In genomic region chr1:54047384-54048315, GRCh38 we compare ENCODE assay signal across 13 cellular contexts. TPM values are rescaled to one million over a fixed set of nuclear protein-coding genes. Genes with fewer than 3 reads are reported as not detected.
DNase-seq lines count a peak whose midpoint lies in the region; ATAC-seq and TF ChIP-seq lines count a peak whose summit lies in the region.
"Had no signal": no experiment of that assay in that cellular context is flagged by ENCODE, and none has a peak within 500 bp of the region (broad histone marks: within the 10 kb centered on the region; RNA-seq: fewer than 3 reads in every experiment).

No MANE protein-coding gene starts in this region.

- TF ChIP-seq CTCF in PC-9 (conservative IDR thresholded peaks at IDR 0.05) (no peak), type B pancreatic cell (conservative IDR thresholded peaks at IDR 0.05) (no peak), tibial nerve (IDR thresholded peaks at IDR 0.05) (no peak)

- H3K27me3 ChIP-seq in PC-9 (ENCODE audit: insufficient read depth, low read depth) (no peaks in the 10 kb centered on the region), tibial nerve (no peaks in the 10 kb centered on the region)
- H3K27me3 ChIP-seq: left lung, stomach had no signal

- intact Hi-C loops in PC-9 (cut with micrococcal nuclease; ENCODE audit: unreplicated experiment), result no loop called here

- H3K27ac Mint-ChIP-seq in stimulated activated naive CD8-positive, alpha-beta T cell treated with anti-CD3 and anti-CD28 coated beads, Interleukin-15, Interleukin-2, amounts not matched to agents 100 ng/mL and 50 ng/mL, for 24 hours, result peak overlapping the region; percentile 24
- H3K27ac Mint-ChIP-seq in stimulated activated naive CD8-positive, alpha-beta T cell treated with anti-CD3 and anti-CD28 coated beads, Interleukin-15, amount 100 ng/mL, for 72 hours, result peak overlapping the region in 1 of 2 donors; percentile 57
- H3K27ac Mint-ChIP-seq in type B pancreatic cell, result peak overlapping the region; percentile 50
- H3K27ac Mint-ChIP-seq: activated T-helper 2 cell treated with anti-CD3 and anti-CD28 coated beads, Interferon-gamma antibody, Interleukin-2, Interleukin-4, amounts not matched to agents 10 μg/mL and 5 μg/mL and 100 μg/mL, durations not matched to agents 14 hours and 24 hours and 36 hours had no signal

- 0 out of 2 replicates have a peak, but pooled peaks cover 6% of the 10 kb centered on the region for H3F3A ChIP-seq in PC-9 (ENCODE audit: insufficient read depth, low read depth)

- H3K79me2 ChIP-seq in PC-9 (ENCODE audit: low read depth), result peaks cover 56% of the 10 kb centered on the region

- no TSS peak for BruUV-seq in PC-9 (replicated peaks; lab: Mats Ljungman, UMichigan)

- TF ChIP-seq POLR2A in tibial nerve (IDR thresholded peaks at IDR 0.05), result no peak

- H2AFZ ChIP-seq in PC-9, result no peak overlapping the region

- CTCF ChIA-PET in PC-9 (lab: Charles Lee), result no interaction called here

- no peak overlapping the region for H3K4me3 ChIP-seq in PC-9
- H3K4me3 ChIP-seq in tibial nerve, result no peak overlapping the region
- H3K4me3 ChIP-seq: left lung, stomach had no signal

- no peak for ATAC-seq in stimulated activated naive CD8-positive, alpha-beta T cell treated with anti-CD3 and anti-CD28 coated beads, Interleukin-15, amount 100 ng/mL, for 72 hours
- ATAC-seq in GM18861 (IDR thresholded peaks at IDR 0.05; ENCODE audit: unreplicated experiment) (no peak), HG03469 (IDR thresholded peaks at IDR 0.05; ENCODE audit: unreplicated experiment) (no peak)
- ATAC-seq: left lung had no signal

- H3K4me1 ChIP-seq in PC-9 (replicated peaks; ENCODE audit: insufficient read depth) (peaks cover 20% of the 10 kb centered on the region), tibial nerve (peaks cover 0 to 75% (median 28%) of the 10 kb centered on the region in 4 donors)

- peaks cover 5% of the 10 kb centered on the region for H3K36me3 ChIP-seq in PC-9 (ENCODE audit: low read depth)
- peaks cover 0 to 18% (median under 1%) of the 10 kb centered on the region in 3 donors for H3K36me3 ChIP-seq in tibial nerve

- peak overlapping the region; percentile 11; the same call in 1 of the 2 replicates for H3K4me2 ChIP-seq in PC-9

- H3K9me2 ChIP-seq in PC-9 (ENCODE audit: insufficient read depth), result no peaks in the 10 kb centered on the region

- H3K9me3 ChIP-seq in PC-9 (ENCODE audit: insufficient read depth, low read depth) (no peaks in the 10 kb centered on the region), tibial nerve (no peaks in the 10 kb centered on the region)
- H3K9me3 ChIP-seq: left lung, stomach had no signal

- H4K20me1 ChIP-seq in PC-9 (ENCODE audit: insufficient read depth), result peaks cover 13% of the 10 kb centered on the region

- WGBS in tibial nerve, 2 donors, result 76% methylated on average over 5 of the region's 5 CpGs

- no peak for TF ChIP-seq EP300 in tibial nerve (IDR thresholded peaks at IDR 0.05)

- H3K36me3 Mint-ChIP-seq in stimulated activated naive CD8-positive, alpha-beta T cell treated with anti-CD3 and anti-CD28 coated beads, Interleukin-15, Interleukin-2, amounts not matched to agents 100 ng/mL and 50 ng/mL, for 24 hours (ENCODE audit: low read depth), result peaks cover 23% of the 10 kb centered on the region
- peaks cover 11% of the 10 kb centered on the region for H3K36me3 Mint-ChIP-seq in type B pancreatic cell

- POLR2A ChIA-PET in PC-9 (lab: Charles Lee; ENCODE audit: unreplicated experiment), result interaction anchor here (0.7 kb wide), 1 partner anchor 16 kb away, joined by 3 read pairs; no protein-coding TSS in a partner anchor

- no peak overlapping the region for H3K4me3 Mint-ChIP-seq in stimulated activated naive CD8-positive, alpha-beta T cell treated with anti-CD3 and anti-CD28 coated beads, Interleukin-15, Interleukin-2, amounts not matched to agents 100 ng/mL and 50 ng/mL, for 24 hours
- peak overlapping the region in 1 of 2 donors; percentile 18 for H3K4me3 Mint-ChIP-seq in stimulated activated naive CD8-positive, alpha-beta T cell treated with anti-CD3 and anti-CD28 coated beads, Interleukin-15, amount 100 ng/mL, for 72 hours
- no peak overlapping the region for H3K4me3 Mint-ChIP-seq in type B pancreatic cell

- no peaks in the 10 kb centered on the region for H3K27me3 Mint-ChIP-seq in stimulated activated naive CD8-positive, alpha-beta T cell treated with anti-CD3 and anti-CD28 coated beads, Interleukin-15, Interleukin-2, amounts not matched to agents 100 ng/mL and 50 ng/mL, for 24 hours
- H3K27me3 Mint-ChIP-seq in stimulated activated naive CD8-positive, alpha-beta T cell treated with anti-CD3 and anti-CD28 coated beads, Interleukin-15, amount 100 ng/mL, for 72 hours, result no peaks in the 10 kb centered on the region
- no peaks in the 10 kb centered on the region for H3K27me3 Mint-ChIP-seq in type B pancreatic cell

- no peak overlapping the region for H3K27ac ChIP-seq in PC-9
- peak overlapping the region; percentile 41 for H3K27ac ChIP-seq in cingulate gyrus (ENCODE audit: low read depth, low read length)
- no peak overlapping the region for H3K27ac ChIP-seq in tibial nerve
- H3K27ac ChIP-seq: left lung had no signal

- DNase-seq in stimulated activated naive CD8-positive, alpha-beta T cell treated with anti-CD3 and anti-CD28 coated beads, Interleukin-15, amount 100 ng/mL, for 72 hours, result no peak
- DNase-seq in PC-9, result no peak
- no peak for DNase-seq in type B pancreatic cell (ENCODE audit: extremely low spot score, unreplicated experiment)
- no peak for DNase-seq in tibial nerve (ENCODE audit: low spot score in 2 of 2)
- DNase-seq: left lung, stomach had no signal

- H3K4me1 Mint-ChIP-seq in stimulated activated naive CD8-positive, alpha-beta T cell treated with anti-CD3 and anti-CD28 coated beads, Interleukin-15, Interleukin-2, amounts not matched to agents 100 ng/mL and 50 ng/mL, for 24 hours (ENCODE audit: low read depth), result peaks cover 22% of the 10 kb centered on the region
- peaks cover 25% of the 10 kb centered on the region for H3K4me1 Mint-ChIP-seq in stimulated activated naive CD8-positive, alpha-beta T cell treated with anti-CD3 and anti-CD28 coated beads, Interleukin-15, amount 100 ng/mL, for 72 hours
- H3K4me1 Mint-ChIP-seq in type B pancreatic cell (ENCODE audit: unreplicated experiment), result peaks cover 11% of the 10 kb centered on the region

- H3K9me3 Mint-ChIP-seq in stimulated activated naive CD8-positive, alpha-beta T cell treated with anti-CD3 and anti-CD28 coated beads, Interleukin-15, Interleukin-2, amounts not matched to agents 100 ng/mL and 50 ng/mL, for 24 hours, result no peaks in the 10 kb centered on the region
- H3K9me3 Mint-ChIP-seq in stimulated activated naive CD8-positive, alpha-beta T cell treated with anti-CD3 and anti-CD28 coated beads, Interleukin-15, amount 100 ng/mL, for 72 hours, result no peaks in the 10 kb centered on the region
- H3K9me3 Mint-ChIP-seq in type B pancreatic cell, result no peaks in the 10 kb centered on the region
- H3K9me3 Mint-ChIP-seq: activated T-helper 2 cell treated with anti-CD3 and anti-CD28 coated beads, Interferon-gamma antibody, Interleukin-2, Interleukin-4, amounts not matched to agents 10 μg/mL and 5 μg/mL and 100 μg/mL, durations not matched to agents 14 hours and 24 hours and 36 hours had no signal

RNA-seq across cellular contexts. Expression of gene TMEM59, which starts 5.4 kb away (rescaled TPM):
- total RNA-seq in PC-9 (2021), result 239 and 287 TPM in 2 replicates
- total RNA-seq in type B pancreatic cell (ENCODE audit: low replicate concordance), result 283 and 390 TPM in 2 replicates
- 100 to 1,000 TPM; 145 to 304 (median 189) TPM for total RNA-seq in tibial nerve

RNA-seq across cellular contexts. Expression of gene TCEANC2, which starts 5.8 kb away (rescaled TPM):
- total RNA-seq in PC-9 (2021) (8.8 and 11.5 TPM in 2 replicates), type B pancreatic cell (ENCODE audit: low replicate concordance) (5.5 and 7.6 TPM in 2 replicates), tibial nerve (1 to 10 TPM; 3.0 to 9.0 (median 5.5) TPM)

RNA-seq across cellular contexts. Expression of gene LDLRAD1, which starts 29.7 kb away (rescaled TPM):
- 1.6 TPM in 2 replicates for total RNA-seq in PC-9 (2021)
- 1.3 and 1.5 TPM in 2 replicates for total RNA-seq in type B pancreatic cell (ENCODE audit: low replicate concordance)
- not detected for total RNA-seq in tibial nerve
- total RNA-seq: activated T-helper 2 cell treated with anti-CD3 and anti-CD28 coated beads, Interferon-gamma antibody, Interleukin-2, Interleukin-4, amounts not matched to agents 10 μg/mL and 5 μg/mL and 100 μg/mL, durations not matched to agents 14 hours and 24 hours and 36 hours; glomerular endothelial cell; osteocyte; stomach had no signal
